10 cellular contexts compared by ENCODE assay signal in genomic region chr4:155639674-155640529, GRCh38. TPM values are rescaled to one million over a fixed set of nuclear protein-coding genes. Genes with fewer than 3 reads are reported as not detected.
DNase-seq lines count a peak whose midpoint lies in the region; ATAC-seq and TF ChIP-seq lines count a peak whose summit lies in the region.
"Had no signal": no experiment of that assay in that cellular context is flagged by ENCODE, and none has a peak within 500 bp of the region (broad histone marks: within the 10 kb centered on the region; RNA-seq: fewer than 3 reads in every experiment).

No MANE protein-coding gene starts in this region.

- H3K9me3 ChIP-seq in IMR-90 (ENCODE audit: control insufficient read depth, insufficient read depth, low read length) (no peaks in the 10 kb centered on the region), mammary epithelial cell (replicated peaks; ENCODE audit: insufficient read depth, low read length) (no peaks in the 10 kb centered on the region), Peyer's patch (no peaks in the 10 kb centered on the region)

- no peak for TF ChIP-seq POLR2A in IMR-90 (IDR thresholded peaks at IDR 0.05; ENCODE audit: low read depth, low read length)
- no peak for TF ChIP-seq POLR2A in Peyer's patch (IDR thresholded peaks at IDR 0.05)

- H4K20me1 ChIP-seq in IMR-90 (ENCODE audit: insufficient read depth, low read length): no peaks in the 10 kb centered on the region
- no peaks in the 10 kb centered on the region for H4K20me1 ChIP-seq in mammary epithelial cell (ENCODE audit: insufficient read depth, low read length)

- H3K23ac ChIP-seq in IMR-90 (ENCODE audit: low read depth, low read length): no peak overlapping the region

- no peak overlapping the region for H4K91ac ChIP-seq in IMR-90 (ENCODE audit: insufficient read depth, low read depth, low read length)

- H3K36me3 ChIP-seq in IMR-90 (ENCODE audit: control insufficient read depth, insufficient read depth, low read length): no peaks in the 10 kb centered on the region
- H3K36me3 ChIP-seq in mammary epithelial cell (ENCODE audit: insufficient read depth, low read length): no peaks in the 10 kb centered on the region
- H3K36me3 ChIP-seq in Peyer's patch: no peaks in the 10 kb centered on the region

- in situ Hi-C loops in IMR-90 (cut with MboI; ENCODE audit: low sequenced_read_pairs): no loop called here
- in situ Hi-C loops in mammary epithelial cell (cut with MboI; ENCODE audit: low sequenced_read_pairs in 2 of 2): no loop called here

- dilution Hi-C loops in IMR-90 (cut with HindIII; ENCODE audit: low sequenced_read_pairs, unreplicated experiment) (no loop called here), mammary epithelial cell (cut with HindIII; ENCODE audit: low sequenced_read_pairs) (no loop called here)

- no peaks in the 10 kb centered on the region for H3K9me1 ChIP-seq in IMR-90 (ENCODE audit: insufficient read depth, low read length)

- H2BK15ac ChIP-seq in IMR-90 (ENCODE audit: low read depth, low read length): no peak overlapping the region

- no peak for TF ChIP-seq RAD21 in IMR-90 (IDR thresholded peaks at IDR 0.05; ENCODE audit: low read length)

- H3K4ac ChIP-seq in IMR-90 (ENCODE audit: low read depth, low read length): no peak overlapping the region

- H2AFZ ChIP-seq in IMR-90 (replicated peaks; ENCODE audit: low read length, poor library complexity) (no peak overlapping the region), mammary epithelial cell (ENCODE audit: low read depth, low read length) (no peak overlapping the region)

- H3K27me3 ChIP-seq in IMR-90 (ENCODE audit: control insufficient read depth, insufficient read depth, low read length) (no peaks in the 10 kb centered on the region), mammary epithelial cell (ENCODE audit: insufficient read depth, low read length) (no peaks in the 10 kb centered on the region), Peyer's patch (no peaks in the 10 kb centered on the region)

- H2AK9ac ChIP-seq in IMR-90 (replicated peaks; ENCODE audit: low read depth, low read length, poor library complexity): no peak overlapping the region

- ATAC-seq in GM18867 (IDR thresholded peaks at IDR 0.05; ENCODE audit: unreplicated experiment): peak; percentile 93
- peak; percentile 70 for ATAC-seq in GM21737 (IDR thresholded peaks at IDR 0.05; ENCODE audit: unreplicated experiment)
- ATAC-seq in IMR-90 (ENCODE audit: low read depth): no peak; the same call in 1 of the 2 replicates
- ATAC-seq: HCT116 had no signal

- H3K4me2 ChIP-seq in IMR-90 (ENCODE audit: low read depth, low read length) (no peak overlapping the region), mammary epithelial cell (ENCODE audit: insufficient read depth, low read depth, low read length) (no peak overlapping the region)

- H4K5ac ChIP-seq in IMR-90 (ENCODE audit: low read depth, low read length): no peak overlapping the region

- WGBS in IMR-90 (ENCODE audit: extremely low coverage in 2 of 2, insufficient read length in 1 of 2), 2 experiments: no CpG with 5 or more reads among the region's 3 CpGs
- 84% methylated on average over 3 of the region's 3 CpGs for WGBS in mammary epithelial cell (ENCODE audit: low coverage, missing lambda C conversion rate)

- POLR2A ChIA-PET in IMR-90 (lab: Charles Lee; ENCODE audit: unreplicated experiment): no interaction called here

- peak overlapping the region; percentile 44; the same call in 1 of the 2 replicates for H3K18ac ChIP-seq in IMR-90 (ENCODE audit: low read depth, low read length)

- no peak overlapping the region for H2AK5ac ChIP-seq in IMR-90 (ENCODE audit: low read depth, low read length)

- H4K8ac ChIP-seq in IMR-90 (ENCODE audit: low read depth in 2 of 2, low read length in 2 of 2): no peak overlapping the region

- TF ChIP-seq CTCF in IMR-90 (conservative IDR thresholded peaks at IDR 0.05; ENCODE audit: low read depth, low read length) (no peak), mammary epithelial cell (conservative IDR thresholded peaks at IDR 0.05 in 1 of 2, IDR thresholded peaks at IDR 0.05 in 1 of 2; ENCODE audit: extremely low read depth in 1 of 2, insufficient read depth in 1 of 2, low read depth in 1 of 2, low read length in 2 of 2) (no peak), Peyer's patch (IDR thresholded peaks at IDR 0.05) (no peak)

- H2BK120ac ChIP-seq in IMR-90 (ENCODE audit: low read depth, low read length): no peak overlapping the region

- H2BK5ac ChIP-seq in IMR-90 (ENCODE audit: low read depth, low read length, poor library complexity, severe bottlenecking): no peak overlapping the region

- CTCF ChIA-PET in IMR-90 (lab: Yijun Ruan, JAX): interaction anchor here (0.6 kb wide), 1 partner anchor 331 kb away, joined by 3 read pairs; no protein-coding TSS in a partner anchor
- CTCF ChIA-PET in mammary epithelial cell (lab: Charles Lee; ENCODE audit: low non-redundant PET): no interaction called here

- H2BK20ac ChIP-seq in IMR-90 (ENCODE audit: low read depth, low read length): no peak overlapping the region

- no peak for DNase-seq in IMR-90
- peak; percentile 12 for DNase-seq in midbrain (lab: John Stamatoyannopoulos, UW)
- no peak for DNase-seq in stimulated activated CD4-positive, alpha-beta T cell treated with anti-CD3 and anti-CD28 coated beads, Interleukin-4, amount 100 ng/mL, for 24 hours
- DNase-seq in SHP77 treated with DMSO at 0.1 percent for 48 hours (lab: John Stamatoyannopoulos, UW): no peak
- DNase-seq in mammary epithelial cell: no peak
- no peak for DNase-seq in Peyer's patch

- no peaks in the 10 kb centered on the region for H3K79me2 ChIP-seq in mammary epithelial cell (ENCODE audit: insufficient read depth, low read length)

- intact Hi-C loops in IMR-90 (cut with micrococcal nuclease): no loop called here
- intact Hi-C loops in mammary epithelial cell (cut with micrococcal nuclease): no loop called here

- no peak overlapping the region for H3K14ac ChIP-seq in IMR-90 (replicated peaks; ENCODE audit: low read depth, low read length)

- H3K4me3 ChIP-seq in IMR-90 (ENCODE audit: insufficient read depth, low read depth, low read length) (no peak overlapping the region), mammary epithelial cell (replicated peaks in 1 of 3; ENCODE audit: insufficient read depth in 1 of 3, low read depth in 2 of 3, low read length in 3 of 3) (no peak overlapping the region), Peyer's patch (no peak overlapping the region)

- no peaks in the 10 kb centered on the region for H3K79me1 ChIP-seq in IMR-90 (ENCODE audit: low read depth in 1 of 2, low read length in 2 of 2)

- no peak overlapping the region for H3K56ac ChIP-seq in IMR-90 (ENCODE audit: extremely low read depth, insufficient read depth, low read length)

- H3K27ac ChIP-seq in IMR-90 (ENCODE audit: insufficient read depth, low read length) (no peak overlapping the region), mammary epithelial cell (ENCODE audit: insufficient read depth, low read depth, low read length) (no peak overlapping the region), Peyer's patch (no peak overlapping the region)

- H3K9ac ChIP-seq in IMR-90 (ENCODE audit: low read depth, low read length) (no peak overlapping the region), mammary epithelial cell (ENCODE audit: insufficient read depth, low read length) (no peak overlapping the region)

- H3K4me1 ChIP-seq in IMR-90 (ENCODE audit: control insufficient read depth, insufficient read depth, low read length): no peaks in the 10 kb centered on the region
- no peaks in the 10 kb centered on the region for H3K4me1 ChIP-seq in mammary epithelial cell (ENCODE audit: insufficient read depth, low read length)
- no peaks in the 10 kb centered on the region for H3K4me1 ChIP-seq in Peyer's patch

- BruUV-seq in IMR-90 (replicated peaks; lab: Mats Ljungman, UMichigan) (no TSS peak), mammary epithelial cell (replicated peaks; lab: Mats Ljungman, UMichigan) (no TSS peak)

TF ChIP-seq in IMR-90, 13 proteins besides CTCF, POLR2A, EP300 and RAD21:
- TF ChIP-seq MAFK (IDR thresholded peaks at IDR 0.05; ENCODE audit: low read depth, low read length): peak; percentile 36
- TF ChIP-seq USF2 (IDR thresholded peaks at IDR 0.05; ENCODE audit: low read depth, low read length): no peak
- TF ChIP-seq BHLHE40 (IDR thresholded peaks at IDR 0.05; ENCODE audit: low read depth, low read length): no peak
- no peak for TF ChIP-seq MAZ (IDR thresholded peaks at IDR 0.05; ENCODE audit: borderline replicate concordance, low read depth, low read length)
- no peak for TF ChIP-seq MXI1 (IDR thresholded peaks at IDR 0.05; ENCODE audit: borderline replicate concordance, low read depth, low read length)
- no peak for TF ChIP-seq ELK1 (IDR thresholded peaks at IDR 0.05; ENCODE audit: borderline replicate concordance, low read depth, low read length)
- TF ChIP-seq CEBPB (IDR thresholded peaks at IDR 0.05; ENCODE audit: low read depth, low read length): peak; percentile 62
TF ChIP-seq in IMR-90: peak in this region for 2.

RNA-seq across cellular contexts. Expression of gene GUCY1A1, which starts 26.7 kb away (rescaled TPM):
- total RNA-seq in IMR-90 (2012; rRNA removed) (0.28 and 0.54 TPM in 2 replicates), mammary epithelial cell (1 to 10 TPM in 1 of 2 donors, under 1 TPM in 1; 0.24 to 9.2 TPM), Peyer's patch (10 to 100 TPM in 1 of 4 donors, 1 to 10 TPM in 3; 2.3 to 14.9 (median 7.8) TPM)
- polyA plus RNA-seq in IMR-90 (2012; rRNA removed) (0.11 and 0.19 TPM in 2 replicates), mammary epithelial cell (0.32 TPM)
- 0.05 and 0.10 TPM in 2 replicates for polyA plus RNA-seq in IMR-90 (2012; cell fraction: cytosol; rRNA removed)
- 0.07 and 0.25 TPM in 2 replicates for polyA plus RNA-seq in IMR-90 (2012; cell fraction: nucleus; rRNA removed; ENCODE audit: low replicate concordance)
- not detected for polyA minus RNA-seq in mammary epithelial cell
- total RNA-seq: T-helper 1 cell treated with Interleukin-12 subunit alpha and Interleukin-12 subunit beta and Interleukin-4 antibody, amounts not matched to agents 30 ng/mL and 1 ng/mL, for 36 hours had no signal
